In the genomic region with DNA sequence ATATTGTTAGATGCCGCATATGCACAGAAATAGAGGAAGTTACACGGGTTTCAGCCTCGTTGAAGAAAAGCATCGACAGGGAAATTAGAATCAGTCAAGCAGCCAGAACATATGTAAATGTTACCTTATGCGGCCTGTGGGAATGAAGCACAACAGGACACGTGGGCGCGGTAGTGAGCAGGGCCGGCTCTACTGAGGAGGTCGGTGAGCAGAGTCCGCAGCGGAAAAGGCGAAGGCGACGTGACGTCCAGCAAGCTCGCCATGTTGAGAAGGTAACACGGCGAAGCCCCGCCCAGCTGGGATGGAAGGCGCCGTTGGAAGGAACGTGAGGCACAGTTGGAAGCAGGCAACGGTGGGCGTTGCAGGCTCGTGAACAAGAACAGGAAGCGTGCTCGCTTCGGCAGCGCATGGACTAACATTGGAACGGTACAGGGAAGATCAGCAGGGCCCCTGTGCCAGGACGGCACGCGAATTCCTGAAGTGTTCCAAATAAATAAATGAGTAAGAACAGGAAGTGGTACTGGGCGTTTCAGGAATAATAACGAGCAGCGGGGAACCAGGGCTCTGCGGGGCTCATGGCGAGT, we compare ENCODE assay signal across 1 cellular context.
TF ChIP-seq lines count a peak whose summit lies in the region.

No MANE protein-coding gene starts in this region.

TF ChIP-seq in K562, 482 proteins besides CTCF, POLR2A, EP300 and RAD21 (continued from another document and continues in another):
- TF ChIP-seq, protein P1, sequence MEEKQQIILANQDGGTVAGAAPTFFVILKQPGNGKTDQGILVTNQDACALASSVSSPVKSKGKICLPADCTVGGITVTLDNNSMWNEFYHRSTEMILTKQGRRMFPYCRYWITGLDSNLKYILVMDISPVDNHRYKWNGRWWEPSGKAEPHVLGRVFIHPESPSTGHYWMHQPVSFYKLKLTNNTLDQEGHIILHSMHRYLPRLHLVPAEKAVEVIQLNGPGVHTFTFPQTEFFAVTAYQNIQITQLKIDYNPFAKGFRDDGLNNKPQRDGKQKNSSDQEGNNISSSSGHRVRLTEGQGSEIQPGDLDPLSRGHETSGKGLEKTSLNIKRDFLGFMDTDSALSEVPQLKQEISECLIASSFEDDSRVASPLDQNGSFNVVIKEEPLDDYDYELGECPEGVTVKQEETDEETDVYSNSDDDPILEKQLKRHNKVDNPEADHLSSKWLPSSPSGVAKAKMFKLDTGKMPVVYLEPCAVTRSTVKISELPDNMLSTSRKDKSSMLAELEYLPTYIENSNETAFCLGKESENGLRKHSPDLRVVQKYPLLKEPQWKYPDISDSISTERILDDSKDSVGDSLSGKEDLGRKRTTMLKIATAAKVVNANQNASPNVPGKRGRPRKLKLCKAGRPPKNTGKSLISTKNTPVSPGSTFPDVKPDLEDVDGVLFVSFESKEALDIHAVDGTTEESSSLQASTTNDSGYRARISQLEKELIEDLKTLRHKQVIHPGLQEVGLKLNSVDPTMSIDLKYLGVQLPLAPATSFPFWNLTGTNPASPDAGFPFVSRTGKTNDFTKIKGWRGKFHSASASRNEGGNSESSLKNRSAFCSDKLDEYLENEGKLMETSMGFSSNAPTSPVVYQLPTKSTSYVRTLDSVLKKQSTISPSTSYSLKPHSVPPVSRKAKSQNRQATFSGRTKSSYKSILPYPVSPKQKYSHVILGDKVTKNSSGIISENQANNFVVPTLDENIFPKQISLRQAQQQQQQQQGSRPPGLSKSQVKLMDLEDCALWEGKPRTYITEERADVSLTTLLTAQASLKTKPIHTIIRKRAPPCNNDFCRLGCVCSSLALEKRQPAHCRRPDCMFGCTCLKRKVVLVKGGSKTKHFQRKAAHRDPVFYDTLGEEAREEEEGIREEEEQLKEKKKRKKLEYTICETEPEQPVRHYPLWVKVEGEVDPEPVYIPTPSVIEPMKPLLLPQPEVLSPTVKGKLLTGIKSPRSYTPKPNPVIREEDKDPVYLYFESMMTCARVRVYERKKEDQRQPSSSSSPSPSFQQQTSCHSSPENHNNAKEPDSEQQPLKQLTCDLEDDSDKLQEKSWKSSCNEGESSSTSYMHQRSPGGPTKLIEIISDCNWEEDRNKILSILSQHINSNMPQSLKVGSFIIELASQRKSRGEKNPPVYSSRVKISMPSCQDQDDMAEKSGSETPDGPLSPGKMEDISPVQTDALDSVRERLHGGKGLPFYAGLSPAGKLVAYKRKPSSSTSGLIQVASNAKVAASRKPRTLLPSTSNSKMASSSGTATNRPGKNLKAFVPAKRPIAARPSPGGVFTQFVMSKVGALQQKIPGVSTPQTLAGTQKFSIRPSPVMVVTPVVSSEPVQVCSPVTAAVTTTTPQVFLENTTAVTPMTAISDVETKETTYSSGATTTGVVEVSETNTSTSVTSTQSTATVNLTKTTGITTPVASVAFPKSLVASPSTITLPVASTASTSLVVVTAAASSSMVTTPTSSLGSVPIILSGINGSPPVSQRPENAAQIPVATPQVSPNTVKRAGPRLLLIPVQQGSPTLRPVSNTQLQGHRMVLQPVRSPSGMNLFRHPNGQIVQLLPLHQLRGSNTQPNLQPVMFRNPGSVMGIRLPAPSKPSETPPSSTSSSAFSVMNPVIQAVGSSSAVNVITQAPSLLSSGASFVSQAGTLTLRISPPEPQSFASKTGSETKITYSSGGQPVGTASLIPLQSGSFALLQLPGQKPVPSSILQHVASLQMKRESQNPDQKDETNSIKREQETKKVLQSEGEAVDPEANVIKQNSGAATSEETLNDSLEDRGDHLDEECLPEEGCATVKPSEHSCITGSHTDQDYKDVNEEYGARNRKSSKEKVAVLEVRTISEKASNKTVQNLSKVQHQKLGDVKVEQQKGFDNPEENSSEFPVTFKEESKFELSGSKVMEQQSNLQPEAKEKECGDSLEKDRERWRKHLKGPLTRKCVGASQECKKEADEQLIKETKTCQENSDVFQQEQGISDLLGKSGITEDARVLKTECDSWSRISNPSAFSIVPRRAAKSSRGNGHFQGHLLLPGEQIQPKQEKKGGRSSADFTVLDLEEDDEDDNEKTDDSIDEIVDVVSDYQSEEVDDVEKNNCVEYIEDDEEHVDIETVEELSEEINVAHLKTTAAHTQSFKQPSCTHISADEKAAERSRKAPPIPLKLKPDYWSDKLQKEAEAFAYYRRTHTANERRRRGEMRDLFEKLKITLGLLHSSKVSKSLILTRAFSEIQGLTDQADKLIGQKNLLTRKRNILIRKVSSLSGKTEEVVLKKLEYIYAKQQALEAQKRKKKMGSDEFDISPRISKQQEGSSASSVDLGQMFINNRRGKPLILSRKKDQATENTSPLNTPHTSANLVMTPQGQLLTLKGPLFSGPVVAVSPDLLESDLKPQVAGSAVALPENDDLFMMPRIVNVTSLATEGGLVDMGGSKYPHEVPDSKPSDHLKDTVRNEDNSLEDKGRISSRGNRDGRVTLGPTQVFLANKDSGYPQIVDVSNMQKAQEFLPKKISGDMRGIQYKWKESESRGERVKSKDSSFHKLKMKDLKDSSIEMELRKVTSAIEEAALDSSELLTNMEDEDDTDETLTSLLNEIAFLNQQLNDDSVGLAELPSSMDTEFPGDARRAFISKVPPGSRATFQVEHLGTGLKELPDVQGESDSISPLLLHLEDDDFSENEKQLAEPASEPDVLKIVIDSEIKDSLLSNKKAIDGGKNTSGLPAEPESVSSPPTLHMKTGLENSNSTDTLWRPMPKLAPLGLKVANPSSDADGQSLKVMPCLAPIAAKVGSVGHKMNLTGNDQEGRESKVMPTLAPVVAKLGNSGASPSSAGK (IDR thresholded peaks at IDR 0.05), result peak; percentile 95
- no peak for TF ChIP-seq ZFP30 (CRISPR knock-in tag; IDR thresholded peaks at IDR 0.05; ENCODE audit: borderline replicate concordance)
- no peak for TF ChIP-seq FUS (optimal IDR thresholded peaks at IDR 0.05; ENCODE audit: low read depth, low read length)
- no peak for TF ChIP-seq ZNF696 (CRISPR knock-in tag; conservative IDR thresholded peaks at IDR 0.05)
- TF ChIP-seq SMARCB1 (IDR thresholded peaks at IDR 0.05; ENCODE audit: insufficient read length, low read depth), result no peak
- no peak for TF ChIP-seq ZNF41 (CRISPR knock-in tag; conservative IDR thresholded peaks at IDR 0.05)
- TF ChIP-seq ETV5 (CRISPR knock-in tag; IDR thresholded peaks at IDR 0.05; ENCODE audit: low read depth), result peak; percentile 46; the same call in 1 of the 2 replicates
- TF ChIP-seq E4F1 (CRISPR knock-in tag; IDR thresholded peaks at IDR 0.05; ENCODE audit: borderline replicate concordance), result no peak
- TF ChIP-seq ZNF766 (CRISPR knock-in tag; conservative IDR thresholded peaks at IDR 0.05), result no peak
- TF ChIP-seq ZNF717 (CRISPR knock-in tag; IDR thresholded peaks at IDR 0.05), result no peak
- TF ChIP-seq, protein P2, sequence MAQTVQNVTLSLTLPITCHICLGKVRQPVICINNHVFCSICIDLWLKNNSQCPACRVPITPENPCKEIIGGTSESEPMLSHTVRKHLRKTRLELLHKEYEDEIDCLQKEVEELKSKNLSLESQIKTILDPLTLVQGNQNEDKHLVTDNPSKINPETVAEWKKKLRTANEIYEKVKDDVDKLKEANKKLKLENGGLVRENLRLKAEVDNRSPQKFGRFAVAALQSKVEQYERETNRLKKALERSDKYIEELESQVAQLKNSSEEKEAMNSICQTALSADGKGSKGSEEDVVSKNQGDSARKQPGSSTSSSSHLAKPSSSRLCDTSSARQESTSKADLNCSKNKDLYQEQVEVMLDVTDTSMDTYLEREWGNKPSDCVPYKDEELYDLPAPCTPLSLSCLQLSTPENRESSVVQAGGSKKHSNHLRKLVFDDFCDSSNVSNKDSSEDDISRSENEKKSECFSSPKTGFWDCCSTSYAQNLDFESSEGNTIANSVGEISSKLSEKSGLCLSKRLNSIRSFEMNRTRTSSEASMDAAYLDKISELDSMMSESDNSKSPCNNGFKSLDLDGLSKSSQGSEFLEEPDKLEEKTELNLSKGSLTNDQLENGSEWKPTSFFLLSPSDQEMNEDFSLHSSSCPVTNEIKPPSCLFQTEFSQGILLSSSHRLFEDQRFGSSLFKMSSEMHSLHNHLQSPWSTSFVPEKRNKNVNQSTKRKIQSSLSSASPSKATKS (CRISPR knock-in tag; IDR thresholded peaks at IDR 0.05), result no peak
- no peak for TF ChIP-seq ZNF57 (CRISPR knock-in tag; IDR thresholded peaks at IDR 0.05)
- TF ChIP-seq GABPB2 (CRISPR knock-in tag; conservative IDR thresholded peaks at IDR 0.05), result no peak
- TF ChIP-seq FOXM1 (IDR thresholded peaks at IDR 0.05; ENCODE audit: low read depth), result no peak
- TF ChIP-seq FOXM1 (CRISPR knock-in tag; IDR thresholded peaks at IDR 0.05; ENCODE audit: low read depth), result no peak
- TF ChIP-seq, protein P3, sequence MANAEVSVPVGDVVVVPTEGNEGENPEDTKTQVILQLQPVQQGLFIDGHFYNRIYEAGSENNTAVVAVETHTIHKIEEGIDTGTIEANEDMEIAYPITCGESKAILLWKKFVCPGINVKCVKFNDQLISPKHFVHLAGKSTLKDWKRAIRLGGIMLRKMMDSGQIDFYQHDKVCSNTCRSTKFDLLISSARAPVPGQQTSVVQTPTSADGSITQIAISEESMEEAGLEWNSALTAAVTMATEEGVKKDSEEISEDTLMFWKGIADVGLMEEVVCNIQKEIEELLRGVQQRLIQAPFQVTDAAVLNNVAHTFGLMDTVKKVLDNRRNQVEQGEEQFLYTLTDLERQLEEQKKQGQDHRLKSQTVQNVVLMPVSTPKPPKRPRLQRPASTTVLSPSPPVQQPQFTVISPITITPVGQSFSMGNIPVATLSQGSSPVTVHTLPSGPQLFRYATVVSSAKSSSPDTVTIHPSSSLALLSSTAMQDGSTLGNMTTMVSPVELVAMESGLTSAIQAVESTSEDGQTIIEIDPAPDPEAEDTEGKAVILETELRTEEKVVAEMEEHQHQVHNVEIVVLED (CRISPR knock-in tag; IDR thresholded peaks at IDR 0.05), result peak; percentile 94
- TF ChIP-seq, protein P4, sequence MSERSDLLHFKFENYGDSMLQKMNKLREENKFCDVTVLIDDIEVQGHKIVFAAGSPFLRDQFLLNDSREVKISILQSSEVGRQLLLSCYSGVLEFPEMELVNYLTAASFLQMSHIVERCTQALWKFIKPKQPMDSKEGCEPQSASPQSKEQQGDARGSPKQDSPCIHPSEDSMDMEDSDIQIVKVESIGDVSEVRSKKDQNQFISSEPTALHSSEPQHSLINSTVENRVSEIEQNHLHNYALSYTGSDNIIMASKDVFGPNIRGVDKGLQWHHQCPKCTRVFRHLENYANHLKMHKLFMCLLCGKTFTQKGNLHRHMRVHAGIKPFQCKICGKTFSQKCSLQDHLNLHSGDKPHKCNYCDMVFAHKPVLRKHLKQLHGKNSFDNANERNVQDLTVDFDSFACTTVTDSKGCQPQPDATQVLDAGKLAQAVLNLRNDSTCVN (CRISPR knock-in tag; IDR thresholded peaks at IDR 0.05), result no peak
- TF ChIP-seq RBBP5 (IDR thresholded peaks at IDR 0.05; ENCODE audit: borderline replicate concordance, insufficient read depth, low read length, poor library complexity, severe bottlenecking), result no peak
- TF ChIP-seq MBD1 (CRISPR knock-in tag; IDR thresholded peaks at IDR 0.05), result no peak
- peak; percentile 71; the same call in 1 of the 2 replicates for TF ChIP-seq CREB3L1 (IDR thresholded peaks at IDR 0.05; ENCODE audit: borderline replicate concordance, low read depth)
- no peak for TF ChIP-seq ZNF79 (CRISPR knock-in tag; IDR thresholded peaks at IDR 0.05; ENCODE audit: low read depth)
- TF ChIP-seq, protein P5, sequence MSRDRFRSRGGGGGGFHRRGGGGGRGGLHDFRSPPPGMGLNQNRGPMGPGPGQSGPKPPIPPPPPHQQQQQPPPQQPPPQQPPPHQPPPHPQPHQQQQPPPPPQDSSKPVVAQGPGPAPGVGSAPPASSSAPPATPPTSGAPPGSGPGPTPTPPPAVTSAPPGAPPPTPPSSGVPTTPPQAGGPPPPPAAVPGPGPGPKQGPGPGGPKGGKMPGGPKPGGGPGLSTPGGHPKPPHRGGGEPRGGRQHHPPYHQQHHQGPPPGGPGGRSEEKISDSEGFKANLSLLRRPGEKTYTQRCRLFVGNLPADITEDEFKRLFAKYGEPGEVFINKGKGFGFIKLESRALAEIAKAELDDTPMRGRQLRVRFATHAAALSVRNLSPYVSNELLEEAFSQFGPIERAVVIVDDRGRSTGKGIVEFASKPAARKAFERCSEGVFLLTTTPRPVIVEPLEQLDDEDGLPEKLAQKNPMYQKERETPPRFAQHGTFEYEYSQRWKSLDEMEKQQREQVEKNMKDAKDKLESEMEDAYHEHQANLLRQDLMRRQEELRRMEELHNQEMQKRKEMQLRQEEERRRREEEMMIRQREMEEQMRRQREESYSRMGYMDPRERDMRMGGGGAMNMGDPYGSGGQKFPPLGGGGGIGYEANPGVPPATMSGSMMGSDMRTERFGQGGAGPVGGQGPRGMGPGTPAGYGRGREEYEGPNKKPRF (IDR thresholded peaks at IDR 0.05; ENCODE audit: low read depth, low read length), result no peak
- TF ChIP-seq BRD4 (IDR thresholded peaks at IDR 0.05), result no peak
- TF ChIP-seq POLR2G (IDR thresholded peaks at IDR 0.05; ENCODE audit: low read depth, low read length), result peak; percentile 95
- TF ChIP-seq NR4A1 (CRISPR knock-in tag; IDR thresholded peaks at IDR 0.05), result no peak
- TF ChIP-seq NR4A1 (tag; IDR thresholded peaks at IDR 0.05), result no peak
